ENCODE assay signal across 20 cellular contexts in genomic region chr4:818106-818921, GRCh38. TPM values are rescaled to one million over a fixed set of nuclear protein-coding genes. Genes with fewer than 3 reads are reported as not detected.
A peak's percentile ranks its signal among the peaks of the same experiment; 100 is the strongest.
DNase-seq lines count a peak whose midpoint lies in the region; TF ChIP-seq lines count a peak whose summit lies in the region.
"Had no signal": no experiment of that assay in that cellular context is flagged by ENCODE, and none has a peak within 500 bp of the region (broad histone marks: within the 10 kb centered on the region; RNA-seq: fewer than 3 reads in every experiment).

No MANE protein-coding gene starts in this region.

- H3K4me3 Mint-ChIP-seq in activated naive CD4-positive, alpha-beta T cell treated with anti-CD3 and anti-CD28 coated beads, Interleukin-2, amount 10 ng/mL, durations not matched to agents 7 days and 5 days: no peak overlapping the region
- H3K4me3 Mint-ChIP-seq: CD4-positive, alpha-beta T cell had no signal

- no peak overlapping the region for H3K27ac Mint-ChIP-seq in activated naive CD4-positive, alpha-beta T cell treated with anti-CD3 and anti-CD28 coated beads, Interleukin-2, amount 10 ng/mL, durations not matched to agents 7 days and 5 days
- H3K27ac Mint-ChIP-seq: CD4-positive, alpha-beta T cell had no signal

- TF ChIP-seq CTCF in osteoblast (IDR thresholded peaks at IDR 0.05; ENCODE audit: extremely low read depth, low read depth, low read length): no peak

- no peaks in the 10 kb centered on the region for H3K4me1 ChIP-seq in osteoblast (ENCODE audit: insufficient read depth, low read length)

- H3K27me3 ChIP-seq in H7 (ENCODE audit: control insufficient read depth, insufficient read depth, low read length): peaks cover 12% of the 10 kb centered on the region
- H3K27me3 ChIP-seq in osteoblast (ENCODE audit: insufficient read depth, low read length): peaks cover 51% of the 10 kb centered on the region

- H4K20me1 ChIP-seq in osteoblast (ENCODE audit: insufficient read depth, low read length): no peaks in the 10 kb centered on the region

- H3K9me3 ChIP-seq in osteoblast (ENCODE audit: low read depth, low read length): peaks cover 3% of the 10 kb centered on the region
- H3K9me3 ChIP-seq: BLaER1 had no signal

- H3K36me3 Mint-ChIP-seq in activated naive CD4-positive, alpha-beta T cell treated with anti-CD3 and anti-CD28 coated beads, Interleukin-2, amount 10 ng/mL, durations not matched to agents 7 days and 5 days: no peaks in the 10 kb centered on the region

- DNase-seq in H7: peak; percentile 53
- DNase-seq in cerebellar cortex (ENCODE audit: low spot score): peak; percentile 93
- peak; percentile 47 for DNase-seq in islet precursor cell
- DNase-seq in osteoblast (ENCODE audit: insufficient read length, low spot score, missing footprints): peak; percentile 82
- DNase-seq in COLO668 (lab: John Stamatoyannopoulos, UW; ENCODE audit: unreplicated experiment): no peak
- DNase-seq in cortex of kidney (lab: John Stamatoyannopoulos, UW): no peak
- DNase-seq in activated naive CD4-positive, alpha-beta T cell treated with anti-CD3 and anti-CD28 coated beads, Interleukin-2, amount 10 ng/mL, durations not matched to agents 7 days and 5 days: no peak
- DNase-seq: ACHN; CD4-positive, alpha-beta T cell; DMS153; GDM1; Kasumi-1; NCI-H1694; NCI-H2081; NCI-H2171; NCI-H345; NCI-H524 treated with DMSO at 0.1 percent for 48 hours; NCI-H82; Right ventricle myocardium superior had no signal

- CTCF ChIA-PET in activated naive CD4-positive, alpha-beta T cell treated with anti-CD3 and anti-CD28 coated beads, Interleukin-2, amount 10 ng/mL, durations not matched to agents 7 days and 5 days (lab: Charles Lee): interaction anchor here (0.6 kb wide), 2 partner anchors 203 to 574 kb away, joined by 3 read pairs; no protein-coding TSS in a partner anchor

- H3K27ac ChIP-seq in osteoblast (ENCODE audit: low read depth, low read length): no peak overlapping the region
- H3K27ac ChIP-seq: BLaER1 had no signal

- H3K9me3 Mint-ChIP-seq in activated naive CD4-positive, alpha-beta T cell treated with anti-CD3 and anti-CD28 coated beads, Interleukin-2, amount 10 ng/mL, durations not matched to agents 7 days and 5 days: no peaks in the 10 kb centered on the region
- H3K9me3 Mint-ChIP-seq: CD4-positive, alpha-beta T cell had no signal

- H2AFZ ChIP-seq in osteoblast (ENCODE audit: low read length): no peak overlapping the region

- H3K36me3 ChIP-seq in H7 (replicated peaks; ENCODE audit: control insufficient read depth, insufficient read depth, low read length) (no peaks in the 10 kb centered on the region), osteoblast (ENCODE audit: insufficient read depth, low read length) (no peaks in the 10 kb centered on the region)
- H3K36me3 ChIP-seq: BLaER1 had no signal

- H3K4me3 ChIP-seq in H7 (ENCODE audit: insufficient read depth, low read depth, low read length) (no peak overlapping the region), osteoblast (ENCODE audit: insufficient read depth, low read length) (no peak overlapping the region)
- H3K4me3 ChIP-seq: BLaER1 had no signal

- peaks cover 75% of the 10 kb centered on the region for H3K27me3 Mint-ChIP-seq in activated naive CD4-positive, alpha-beta T cell treated with anti-CD3 and anti-CD28 coated beads, Interleukin-2, amount 10 ng/mL, durations not matched to agents 7 days and 5 days

- no peaks in the 10 kb centered on the region for H3K4me1 Mint-ChIP-seq in activated naive CD4-positive, alpha-beta T cell treated with anti-CD3 and anti-CD28 coated beads, Interleukin-2, amount 10 ng/mL, durations not matched to agents 7 days and 5 days

- H3K4me2 ChIP-seq in osteoblast (ENCODE audit: insufficient read depth, low read length): no peak overlapping the region
- H3K4me2 ChIP-seq: BLaER1 had no signal

- no peaks in the 10 kb centered on the region for H3K79me2 ChIP-seq in osteoblast (ENCODE audit: insufficient read depth, low read length)

RNA-seq across cellular contexts. Expression of gene CPLX1, which starts 7.6 kb away (rescaled TPM):
- total RNA-seq in H7 (2014; rRNA removed; shearing (Covaris generic)): 0.15 and 0.62 TPM in 2 replicates
- total RNA-seq in osteoblast: not detected in 2 replicates

Comparison
In these comparisons a context has a peak if more than half of its experiments do, and no peak if none do; other contexts are left out.
1. DNase-seq: peak in H7 (single experiment), cerebellar cortex (single experiment), islet precursor cell (single experiment) and osteoblast (single experiment); none in COLO668 (single experiment), cortex of kidney (single experiment) and activated naive CD4-positive, alpha-beta T cell treated with anti-CD3 and anti-CD28 coated beads, Interleukin-2, amount 10 ng/mL, durations not matched to agents 7 days and 5 days (single experiment).